Comparison of ENCODE assay signal across 16 cellular contexts in the genomic region with DNA sequence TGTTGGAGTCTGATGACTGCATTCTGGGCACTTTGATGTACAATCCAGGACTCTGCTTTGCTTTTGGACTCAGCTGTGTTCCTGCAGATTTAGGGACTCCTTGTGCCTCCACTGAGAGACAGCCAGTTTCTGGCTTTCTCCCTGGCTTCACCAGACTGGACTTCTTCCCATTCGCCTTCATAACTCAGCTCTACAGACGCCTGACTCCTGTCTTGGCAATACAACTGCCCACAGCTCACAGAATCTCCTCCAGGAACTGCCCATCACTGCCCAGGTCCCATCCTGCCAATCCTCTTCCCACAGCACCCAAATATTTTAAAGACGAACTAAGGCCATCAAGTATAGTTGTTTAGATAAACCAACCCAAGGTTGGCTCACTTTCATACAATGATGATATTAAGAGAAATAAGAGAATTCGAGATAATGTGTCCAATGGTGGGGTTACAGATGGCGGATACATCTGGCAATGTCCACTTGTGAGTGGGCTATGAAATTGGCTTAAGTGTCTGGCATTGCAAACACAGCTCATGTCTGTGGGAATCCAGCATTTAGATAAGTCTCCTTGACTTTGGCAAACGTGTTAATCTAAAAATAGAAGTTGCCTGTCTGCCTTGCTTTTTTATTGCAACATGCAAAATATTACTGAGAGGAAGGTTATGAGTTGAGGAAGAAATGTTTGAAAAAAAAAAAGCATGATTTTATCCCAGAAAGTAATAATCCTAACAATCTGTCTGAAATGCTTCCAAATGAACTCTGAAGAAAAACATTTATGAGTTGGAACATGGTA.
DNase-seq lines count a peak whose midpoint lies in the region; ATAC-seq and TF ChIP-seq lines count a peak whose summit lies in the region.
"Had no signal": no experiment of that assay in that cellular context is flagged by ENCODE, and none has a peak within 500 bp of the region (broad histone marks: within the 10 kb centered on the region; RNA-seq: fewer than 3 reads in every experiment).

No MANE protein-coding gene starts in this region.

- no peaks in the 10 kb centered on the region for H3K36me3 ChIP-seq in GM23248 (ENCODE audit: low read depth)
- no peaks in the 10 kb centered on the region for H3K36me3 ChIP-seq in hepatocyte (replicated peaks; ENCODE audit: insufficient read depth, low read depth)
- peaks cover 14% of the 10 kb centered on the region for H3K36me3 ChIP-seq in thoracic aorta

- peaks cover 6% of the 10 kb centered on the region for H3K27me3 Mint-ChIP-seq in activated T-cell treated with anti-CD3 and anti-CD28 coated beads, Interleukin-2, amount 50 U/mL, for 72 hours (ENCODE audit: low read depth)

- H3F3A ChIP-seq in GM23248 (ENCODE audit: insufficient read depth) = peaks cover 15% of the 10 kb centered on the region; the same call in 1 of the 2 replicates

- H3K4me1 ChIP-seq in GM23248 (ENCODE audit: insufficient read depth) = peaks cover 12% of the 10 kb centered on the region; the same call in 1 of the 2 replicates
- no peaks in the 10 kb centered on the region for H3K4me1 ChIP-seq in hepatocyte (ENCODE audit: insufficient read depth)
- H3K4me1 ChIP-seq in thoracic aorta (ENCODE audit: control insufficient read depth in 1 of 2, low read depth in 2 of 2) = peaks cover 62 to 94% of the 10 kb centered on the region in 2 donors
- H3K4me1 ChIP-seq: BLaER1 treated with 17β-estradiol and CSF1 and Interleukin-3, amounts not matched to agents 10 nM and 100 nM had no signal

- H3K4me3 Mint-ChIP-seq in activated T-cell treated with anti-CD3 and anti-CD28 coated beads, Interleukin-2, amount 50 U/mL, for 72 hours = no peak overlapping the region
- H3K4me3 Mint-ChIP-seq: naive thymus-derived CD4-positive, alpha-beta T cell; stimulated activated naive CD8-positive, alpha-beta T cell treated with anti-CD3 and anti-CD28 coated beads, Interleukin-15, Interleukin-2, amounts not matched to agents 100 ng/mL and 50 ng/mL, for 24 hours; T-cell had no signal

- H3K9me3 ChIP-seq in GM23248 (ENCODE audit: low read depth) (no peaks in the 10 kb centered on the region), hepatocyte (ENCODE audit: low read depth) (no peaks in the 10 kb centered on the region), thoracic aorta (no peaks in the 10 kb centered on the region)
- H3K9me3 ChIP-seq: BLaER1 treated with 17β-estradiol and CSF1 and Interleukin-3, amounts not matched to agents 10 nM and 100 nM had no signal

- no peaks in the 10 kb centered on the region for H3K36me3 Mint-ChIP-seq in activated T-cell treated with anti-CD3 and anti-CD28 coated beads, Interleukin-2, amount 50 U/mL, for 72 hours (ENCODE audit: insufficient read depth in 2 of 2)
- H3K36me3 Mint-ChIP-seq: naive thymus-derived CD4-positive, alpha-beta T cell; T-cell had no signal

- H3K4me3 ChIP-seq in GM23248 (no peak overlapping the region), choroid plexus epithelial cell (ENCODE audit: low read depth, low read length) (no peak overlapping the region), hepatocyte (no peak overlapping the region), thoracic aorta (no peak overlapping the region)
- H3K4me3 ChIP-seq: BLaER1 treated with 17β-estradiol and CSF1 and Interleukin-3, amounts not matched to agents 10 nM and 100 nM; lung had no signal

- 21 to 28% methylated on average over 6 of the region's 6 CpGs for WGBS in GM23248 (ENCODE audit: low coverage in 1 of 2, low lambda C conversion rate in 2 of 2, missing lambda C conversion rate in 2 of 2), 2 experiments
- 67% methylated on average over 6 of the region's 6 CpGs for WGBS in hepatocyte (ENCODE audit: low lambda C conversion rate, missing lambda C conversion rate)

- peak overlapping the region; percentile 12; the same call in 1 of the 2 replicates for H2AFZ ChIP-seq in GM23248
- H2AFZ ChIP-seq in hepatocyte = no peak overlapping the region

- no peak overlapping the region for H3K27ac Mint-ChIP-seq in activated T-cell treated with anti-CD3 and anti-CD28 coated beads, Interleukin-2, amount 50 U/mL, for 72 hours
- H3K27ac Mint-ChIP-seq: stimulated activated naive CD8-positive, alpha-beta T cell treated with anti-CD3 and anti-CD28 coated beads, Interleukin-15, Interleukin-2, amounts not matched to agents 100 ng/mL and 50 ng/mL, for 24 hours; T-cell had no signal

- H3K27me3 ChIP-seq in GM23248 (replicated peaks; ENCODE audit: insufficient read depth) = no peaks in the 10 kb centered on the region
- H3K27me3 ChIP-seq in hepatocyte = no peaks in the 10 kb centered on the region
- H3K27me3 ChIP-seq in thoracic aorta (replicated peaks; ENCODE audit: insufficient read depth) = no peaks in the 10 kb centered on the region
- H3K27me3 ChIP-seq: BLaER1 treated with 17β-estradiol and CSF1 and Interleukin-3, amounts not matched to agents 10 nM and 100 nM had no signal

- H3K9me2 ChIP-seq in GM23248 (ENCODE audit: insufficient read depth) (no peaks in the 10 kb centered on the region), hepatocyte (replicated peaks; ENCODE audit: insufficient read depth) (no peaks in the 10 kb centered on the region)

- in situ Hi-C loops in GM23248 (cut with MboI) = no loop called here

- H3K79me2 ChIP-seq in GM23248 (ENCODE audit: insufficient read depth) = no peaks in the 10 kb centered on the region
- H3K79me2 ChIP-seq in hepatocyte = no peaks in the 10 kb centered on the region

- DNase-seq in GM23248 (peak; percentile 51), choroid plexus epithelial cell (ENCODE audit: low read depth) (peak; percentile 81), hepatocyte (ENCODE audit: low spot score) (peak; percentile 6), thoracic aorta (ENCODE audit: low spot score) (no peak), NCI-H128 (lab: John Stamatoyannopoulos, UW; ENCODE audit: unreplicated experiment) (no peak), KG1 (lab: John Stamatoyannopoulos, UW) (no peak)
- DNase-seq in activated T-cell treated with anti-CD3 and anti-CD28 coated beads, Interleukin-2, amount 50 U/mL, for 72 hours = no peak
- DNase-seq: DMS 273 treated with DMSO at 0.1 percent for 48 hours; naive thymus-derived CD4-positive, alpha-beta T cell; NCI-H187; NCI-H446; T-cell had no signal

- no peak overlapping the region for H3K9ac ChIP-seq in GM23248
- H3K9ac ChIP-seq: BLaER1 treated with 17β-estradiol and CSF1 and Interleukin-3, amounts not matched to agents 10 nM and 100 nM had no signal

- H3K4me2 ChIP-seq in GM23248 (ENCODE audit: unreplicated experiment) (peak overlapping the region; percentile 5), hepatocyte (no peak overlapping the region)
- H3K4me2 ChIP-seq: BLaER1 treated with 17β-estradiol and CSF1 and Interleukin-3, amounts not matched to agents 10 nM and 100 nM had no signal

- H3K4me1 Mint-ChIP-seq in activated T-cell treated with anti-CD3 and anti-CD28 coated beads, Interleukin-2, amount 50 U/mL, for 72 hours (ENCODE audit: low read depth) = no peaks in the 10 kb centered on the region
- H3K4me1 Mint-ChIP-seq: T-cell had no signal

- H4K20me1 ChIP-seq in GM23248 (ENCODE audit: insufficient read depth) = no peaks in the 10 kb centered on the region
- H4K20me1 ChIP-seq in hepatocyte (ENCODE audit: insufficient read depth, poor library complexity, severe bottlenecking) = no peaks in the 10 kb centered on the region
- H4K20me1 ChIP-seq: BLaER1 treated with 17β-estradiol and CSF1 and Interleukin-3, amounts not matched to agents 10 nM and 100 nM had no signal

- peak; percentile 51 for ATAC-seq in thoracic aorta (ENCODE audit: insufficient number of reproducible peaks, low FRiP score, low read depth)
- ATAC-seq in activated T-cell treated with anti-CD3 and anti-CD28 coated beads, Interleukin-2, amount 50 U/mL, for 72 hours (replicated peaks in 1 of 2) = no peak
- ATAC-seq: HCT116; naive thymus-derived CD4-positive, alpha-beta T cell; T-cell had no signal

- peaks cover 0 to 4% of the 10 kb centered on the region in 2 donors for H3K9me3 Mint-ChIP-seq in activated T-cell treated with anti-CD3 and anti-CD28 coated beads, Interleukin-2, amount 50 U/mL, for 72 hours
- H3K9me3 Mint-ChIP-seq: stimulated activated naive CD8-positive, alpha-beta T cell treated with anti-CD3 and anti-CD28 coated beads, Interleukin-15, Interleukin-2, amounts not matched to agents 100 ng/mL and 50 ng/mL, for 24 hours had no signal

- H3K27ac ChIP-seq in GM23248 (no peak overlapping the region), hepatocyte (peak overlapping the region; percentile 24), thoracic aorta (peak overlapping the region; percentile 81 to 89)
- H3K27ac ChIP-seq: BLaER1 treated with 17β-estradiol and CSF1 and Interleukin-3, amounts not matched to agents 10 nM and 100 nM had no signal

- TF ChIP-seq CTCF in choroid plexus epithelial cell (conservative IDR thresholded peaks at IDR 0.05; ENCODE audit: low read depth, low read length) (no peak), hepatocyte (IDR thresholded peaks at IDR 0.05; ENCODE audit: poor library complexity) (no peak), thoracic aorta (IDR thresholded peaks at IDR 0.05) (no peak)

Comparison
In these comparisons a context has a peak if more than half of its experiments do, and no peak if none do; other contexts are left out.
1. DNase-seq: peak in GM23248 (single experiment), choroid plexus epithelial cell (single experiment) and hepatocyte (single experiment); none in thoracic aorta (single experiment), NCI-H128 (single experiment), KG1 (single experiment) and activated T-cell treated with anti-CD3 and anti-CD28 coated beads, Interleukin-2, amount 50 U/mL, for 72 hours (0 of 2).